In the genomic region with DNA sequence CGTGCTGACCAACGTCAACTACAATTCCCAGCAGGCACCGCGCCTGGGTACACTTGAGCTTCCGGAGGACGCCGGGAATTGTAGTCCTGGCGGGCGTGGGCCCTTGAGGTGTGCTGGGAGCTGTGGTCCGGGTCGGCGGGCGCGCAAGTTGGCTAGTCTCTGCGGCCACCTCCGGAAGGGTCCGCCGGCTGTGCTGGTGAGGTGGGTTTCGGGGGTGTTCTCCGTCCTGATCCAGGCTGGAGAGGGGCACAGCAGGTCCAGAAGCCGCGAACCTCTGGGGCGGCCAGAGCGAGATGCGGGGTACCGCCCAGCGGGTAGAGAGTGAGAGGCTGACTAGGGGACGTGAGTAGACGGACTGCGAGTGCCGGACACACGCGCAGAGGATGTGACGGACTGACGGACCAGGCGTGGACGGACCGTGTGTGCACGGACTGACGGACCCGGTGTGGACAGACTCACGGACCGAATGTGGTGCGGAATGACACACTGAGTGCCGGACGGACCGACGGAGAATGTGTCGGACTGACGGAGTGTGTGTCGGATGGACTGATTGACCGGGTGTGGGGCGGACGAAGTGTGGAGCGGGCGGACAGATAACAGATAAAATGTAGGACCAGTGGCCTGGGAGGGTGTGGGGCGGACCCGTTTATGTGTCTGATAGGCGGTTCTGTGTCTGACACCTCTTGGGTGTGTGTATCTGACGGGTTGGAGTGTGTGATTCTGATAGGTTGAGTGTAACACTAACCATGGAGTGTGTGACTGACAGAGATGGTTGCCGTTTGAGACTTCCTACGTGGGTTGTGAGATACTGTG, we compare ENCODE assay signal across 8 cellular contexts. TPM values are rescaled to one million over a fixed set of nuclear protein-coding genes. Genes with fewer than 3 reads are reported as not detected.
DNase-seq lines count a peak whose midpoint lies in the region; ATAC-seq and TF ChIP-seq lines count a peak whose summit lies in the region.

A gene (plus strand): TSS at position 81 of the 813 bp plus-strand sequence. CDS start 7,809 bp downstream, outside the sequence.

- no peaks in the 10 kb centered on the region for H3K36me3 ChIP-seq in cardiac muscle cell
- H3K36me3 ChIP-seq in parathyroid adenoma (ENCODE audit: control insufficient read depth, insufficient read depth, low read length): no peaks in the 10 kb centered on the region
- H3K36me3 ChIP-seq in tibial artery: peaks cover 0 to 10% (median under 1%) of the 10 kb centered on the region in 3 donors

- peak within 1 kb of the TSS; percentile 82 for H3K4me2 ChIP-seq in parathyroid adenoma (ENCODE audit: low read length)

- peaks cover 29% of the 10 kb centered on the region for H3K79me2 ChIP-seq in parathyroid adenoma

- H3K27ac ChIP-seq in cardiac muscle cell (peak within 1 kb of the TSS; percentile 25), parathyroid adenoma (peak within 1 kb of the TSS; percentile 98), tibial artery (peak within 1 kb of the TSS; percentile 94 to 97)

- TF ChIP-seq CTCF in GM12864 (IDR thresholded peaks at IDR 0.05; ENCODE audit: low read depth, low read length, missing control alignments): no peak
- TF ChIP-seq CTCF in cardiac muscle cell (IDR thresholded peaks at IDR 0.05; ENCODE audit: low read depth, low read length): no peak
- peak; percentile 7 for TF ChIP-seq CTCF in parathyroid adenoma (IDR thresholded peaks at IDR 0.05)
- no peak for TF ChIP-seq CTCF in tibial artery (IDR thresholded peaks at IDR 0.05)

- no peaks in the 10 kb centered on the region for H3K9me3 ChIP-seq in cardiac muscle cell (ENCODE audit: low read depth)
- H3K9me3 ChIP-seq in parathyroid adenoma (ENCODE audit: control insufficient read depth, low read length): no peaks in the 10 kb centered on the region
- H3K9me3 ChIP-seq in tibial artery: no peaks in the 10 kb centered on the region

- H3K4me1 Mint-ChIP-seq in activated naive CD8-positive, alpha-beta T cell treated with anti-CD3 and anti-CD28 coated beads, Interleukin-2, amount 10 ng/mL, durations not matched to agents 7 days and 5 days: peaks cover 7% of the 10 kb centered on the region

- H3K4me3 Mint-ChIP-seq in activated naive CD8-positive, alpha-beta T cell treated with anti-CD3 and anti-CD28 coated beads, Interleukin-2, amount 10 ng/mL, durations not matched to agents 7 days and 5 days: no peak within 1 kb of the TSS

- intact Hi-C loops in tibial artery (cut with DNase I; ENCODE audit: low total_unique reads): no loop called here

- POLR2A ChIA-PET in activated naive CD8-positive, alpha-beta T cell treated with anti-CD3 and anti-CD28 coated beads, Interleukin-2, amount 10 ng/mL, durations not matched to agents 7 days and 5 days (lab: Charles Lee): interaction anchor here (0.6 to 1.6 kb wide), 14 partner anchors 20 to 508 kb away, joined by 3 to 17 read pairs (median 4); a partner anchor contains a TSS

- no peaks in the 10 kb centered on the region for H3K9me3 Mint-ChIP-seq in activated naive CD8-positive, alpha-beta T cell treated with anti-CD3 and anti-CD28 coated beads, Interleukin-2, amount 10 ng/mL, durations not matched to agents 7 days and 5 days

- no peak within 1 kb of the TSS for H3K27ac Mint-ChIP-seq in activated naive CD8-positive, alpha-beta T cell treated with anti-CD3 and anti-CD28 coated beads, Interleukin-2, amount 10 ng/mL, durations not matched to agents 7 days and 5 days

- DNase-seq in GM12864 (ENCODE audit: low read depth): peak; percentile 86
- DNase-seq in NCI-H1092 treated with DMSO at 0.1 percent for 48 hours (lab: John Stamatoyannopoulos, UW): peak; percentile 85
- DNase-seq in activated naive CD8-positive, alpha-beta T cell treated with anti-CD3 and anti-CD28 coated beads, Interleukin-2, amount 10 ng/mL, durations not matched to agents 7 days and 5 days: peak; percentile 89
- DNase-seq in cardiac muscle cell (ENCODE audit: low read depth in 1 of 2, low spot score in 1 of 2): peak; percentile 97
- peak; percentile 98 for DNase-seq in tibial artery

- H3K9ac ChIP-seq in parathyroid adenoma: peak within 1 kb of the TSS; percentile 85

- H3K4me3 ChIP-seq in GM12864 (ENCODE audit: low read depth, low read length) (peak within 1 kb of the TSS; percentile 92), cardiac muscle cell (peak within 1 kb of the TSS; percentile 61), parathyroid adenoma (ENCODE audit: low read depth, low read length) (peak within 1 kb of the TSS; percentile 98), tibial artery (peak within 1 kb of the TSS; percentile 70 to 90)

- no peaks in the 10 kb centered on the region for H3K4me1 ChIP-seq in cardiac muscle cell (ENCODE audit: low read depth)
- H3K4me1 ChIP-seq in parathyroid adenoma: peaks cover 3% of the 10 kb centered on the region
- peaks cover 0 to 31% (median 21%) of the 10 kb centered on the region in 4 donors for H3K4me1 ChIP-seq in tibial artery

- H2AFZ ChIP-seq in parathyroid adenoma: peak within 1 kb of the TSS; percentile 99

- H3K27me3 ChIP-seq in cardiac muscle cell (no peaks in the 10 kb centered on the region), parathyroid adenoma (ENCODE audit: control insufficient read depth, insufficient read depth, low read length) (no peaks in the 10 kb centered on the region), tibial artery (no peaks in the 10 kb centered on the region)

- ATAC-seq in HG02623 (IDR thresholded peaks at IDR 0.05; ENCODE audit: unreplicated experiment) (peak; percentile 80), SK-N-SH treated with all-trans-retinoic acid at 6 μM for 48 hours (peak; percentile 96)
- peak; percentile 88 for ATAC-seq in activated naive CD8-positive, alpha-beta T cell treated with anti-CD3 and anti-CD28 coated beads, Interleukin-2, amount 10 ng/mL, durations not matched to agents 7 days and 5 days (ENCODE audit: low read depth)

- H3K27me3 Mint-ChIP-seq in activated naive CD8-positive, alpha-beta T cell treated with anti-CD3 and anti-CD28 coated beads, Interleukin-2, amount 10 ng/mL, durations not matched to agents 7 days and 5 days: no peaks in the 10 kb centered on the region

- H3K36me3 Mint-ChIP-seq in activated naive CD8-positive, alpha-beta T cell treated with anti-CD3 and anti-CD28 coated beads, Interleukin-2, amount 10 ng/mL, durations not matched to agents 7 days and 5 days: peaks cover 3% of the 10 kb centered on the region

TF ChIP-seq in SK-N-SH treated with all-trans-retinoic acid at 6 μM for 48 hours, 23 proteins besides CTCF, POLR2A, EP300 and RAD21 (continues in another document):
- peak; percentile 77; the same call in 1 of the 2 replicates for TF ChIP-seq ZFP3 (CRISPR knock-in tag; IDR thresholded peaks at IDR 0.05)
- TF ChIP-seq, protein P1, sequence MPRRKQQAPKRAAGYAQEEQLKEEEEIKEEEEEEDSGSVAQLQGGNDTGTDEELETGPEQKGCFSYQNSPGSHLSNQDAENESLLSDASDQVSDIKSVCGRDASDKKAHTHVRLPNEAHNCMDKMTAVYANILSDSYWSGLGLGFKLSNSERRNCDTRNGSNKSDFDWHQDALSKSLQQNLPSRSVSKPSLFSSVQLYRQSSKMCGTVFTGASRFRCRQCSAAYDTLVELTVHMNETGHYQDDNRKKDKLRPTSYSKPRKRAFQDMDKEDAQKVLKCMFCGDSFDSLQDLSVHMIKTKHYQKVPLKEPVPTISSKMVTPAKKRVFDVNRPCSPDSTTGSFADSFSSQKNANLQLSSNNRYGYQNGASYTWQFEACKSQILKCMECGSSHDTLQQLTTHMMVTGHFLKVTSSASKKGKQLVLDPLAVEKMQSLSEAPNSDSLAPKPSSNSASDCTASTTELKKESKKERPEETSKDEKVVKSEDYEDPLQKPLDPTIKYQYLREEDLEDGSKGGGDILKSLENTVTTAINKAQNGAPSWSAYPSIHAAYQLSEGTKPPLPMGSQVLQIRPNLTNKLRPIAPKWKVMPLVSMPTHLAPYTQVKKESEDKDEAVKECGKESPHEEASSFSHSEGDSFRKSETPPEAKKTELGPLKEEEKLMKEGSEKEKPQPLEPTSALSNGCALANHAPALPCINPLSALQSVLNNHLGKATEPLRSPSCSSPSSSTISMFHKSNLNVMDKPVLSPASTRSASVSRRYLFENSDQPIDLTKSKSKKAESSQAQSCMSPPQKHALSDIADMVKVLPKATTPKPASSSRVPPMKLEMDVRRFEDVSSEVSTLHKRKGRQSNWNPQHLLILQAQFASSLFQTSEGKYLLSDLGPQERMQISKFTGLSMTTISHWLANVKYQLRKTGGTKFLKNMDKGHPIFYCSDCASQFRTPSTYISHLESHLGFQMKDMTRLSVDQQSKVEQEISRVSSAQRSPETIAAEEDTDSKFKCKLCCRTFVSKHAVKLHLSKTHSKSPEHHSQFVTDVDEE (CRISPR knock-in tag; IDR thresholded peaks at IDR 0.05): peak; percentile 57; the same call in 1 of the 2 replicates
- TF ChIP-seq RARB (CRISPR knock-in tag; IDR thresholded peaks at IDR 0.05): no peak
- TF ChIP-seq ZNF70 (CRISPR knock-in tag; IDR thresholded peaks at IDR 0.05): no peak
- no peak for TF ChIP-seq TCF4 (CRISPR knock-in tag; IDR thresholded peaks at IDR 0.05; ENCODE audit: borderline replicate concordance)
- TF ChIP-seq, protein P2, sequence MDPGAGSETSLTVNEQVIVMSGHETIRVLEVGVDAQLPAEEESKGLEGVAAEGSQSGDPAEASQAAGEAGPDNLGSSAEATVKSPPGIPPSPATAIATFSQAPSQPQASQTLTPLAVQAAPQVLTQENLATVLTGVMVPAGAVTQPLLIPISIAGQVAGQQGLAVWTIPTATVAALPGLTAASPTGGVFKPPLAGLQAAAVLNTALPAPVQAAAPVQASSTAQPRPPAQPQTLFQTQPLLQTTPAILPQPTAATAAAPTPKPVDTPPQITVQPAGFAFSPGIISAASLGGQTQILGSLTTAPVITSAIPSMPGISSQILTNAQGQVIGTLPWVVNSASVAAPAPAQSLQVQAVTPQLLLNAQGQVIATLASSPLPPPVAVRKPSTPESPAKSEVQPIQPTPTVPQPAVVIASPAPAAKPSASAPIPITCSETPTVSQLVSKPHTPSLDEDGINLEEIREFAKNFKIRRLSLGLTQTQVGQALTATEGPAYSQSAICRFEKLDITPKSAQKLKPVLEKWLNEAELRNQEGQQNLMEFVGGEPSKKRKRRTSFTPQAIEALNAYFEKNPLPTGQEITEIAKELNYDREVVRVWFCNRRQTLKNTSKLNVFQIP (CRISPR knock-in tag; IDR thresholded peaks at IDR 0.05; ENCODE audit: borderline replicate concordance, low read depth): 0 out of 2 replicates have a peak, but pooled peaks have one; percentile 56
- TF ChIP-seq ARNTL (CRISPR knock-in tag; IDR thresholded peaks at IDR 0.05; ENCODE audit: borderline replicate concordance, low read depth): no peak
- no peak for TF ChIP-seq ISL1 (CRISPR knock-in tag; IDR thresholded peaks at IDR 0.05)
- 0 out of 2 replicates have a peak, but pooled peaks have one; percentile 74 for TF ChIP-seq CSDC2 (CRISPR knock-in tag; IDR thresholded peaks at IDR 0.05)

RNA-seq across cellular contexts. Expression of the gene that starts here (rescaled TPM):
- total RNA-seq in activated naive CD8-positive, alpha-beta T cell treated with anti-CD3 and anti-CD28 coated beads, Interleukin-2, amount 10 ng/mL, durations not matched to agents 7 days and 5 days: 1 to 10 TPM; 6.3 TPM
- total RNA-seq in cardiac muscle cell: 2.4 and 2.5 TPM in 2 replicates
- 3.7 and 4.2 TPM in 2 replicates for polyA plus RNA-seq in cardiac muscle cell

Comparison
In these comparisons a context has a peak if more than half of its experiments do, and no peak if none do; other contexts are left out.
1. Peak in every context shown above with its lines: DNase-seq, ATAC-seq, H3K4me3 ChIP-seq and H3K27ac ChIP-seq.
2. H3K27ac ChIP-seq: peak in every context shown above with its lines; median percentile 98 in parathyroid adenoma; 96 in tibial artery; 25 in cardiac muscle cell.